In genomic region chr20:20664795-20665194, GRCh38 we compare ENCODE assay signal across 8 cellular contexts. TPM values are rescaled to one million over a fixed set of nuclear protein-coding genes. Genes with fewer than 3 reads are reported as not detected.
DNase-seq lines count a peak whose midpoint lies in the region; ATAC-seq, FAIRE-seq and TF ChIP-seq lines count a peak whose summit lies in the region.

No MANE protein-coding gene starts in this region.

- TF ChIP-seq POLR2A in endothelial cell of umbilical vein (IDR thresholded peaks at IDR 0.05; ENCODE audit: low read depth, low read length) = no peak
- no peak for TF ChIP-seq POLR2A in sigmoid colon (IDR thresholded peaks at IDR 0.05)

- H3K9ac ChIP-seq in endothelial cell of umbilical vein (replicated peaks; ENCODE audit: extremely low read depth, insufficient read depth, low read length) = no peak overlapping the region

- no TSS peak for BruUV-seq in endothelial cell of umbilical vein (replicated peaks; lab: Mats Ljungman, UMichigan)

- H3K27me3 ChIP-seq in endothelial cell of umbilical vein (ENCODE audit: control insufficient read depth in 2 of 2, insufficient read depth in 2 of 2, low read length in 2 of 2) (no peaks in the 10 kb centered on the region), sigmoid colon (no peaks in the 10 kb centered on the region)
- H3K27me3 ChIP-seq in CD8-positive, alpha-beta memory T cell (ENCODE audit: insufficient read depth, low read length, poor library complexity, severe bottlenecking) = no peaks in the 10 kb centered on the region

- DNase-seq in CD14-positive monocyte (ENCODE audit: low spot score) (no peak), HuH-7.5 (ENCODE audit: low spot score) (peak; percentile 20), OCI-M1 (lab: John Stamatoyannopoulos, UW) (peak; percentile 70), endothelial cell of umbilical vein (ENCODE audit: low read depth, low spot score) (peak; percentile 77), sigmoid colon (no peak)
- peak in 2 of 10 donors; percentile 20 to 25 for DNase-seq in naive thymus-derived CD8-positive, alpha-beta T cell
- no peak for DNase-seq in CD8-positive, alpha-beta memory T cell

- H3K4me1 Mint-ChIP-seq in CD14-positive monocyte = peaks cover 47% of the 10 kb centered on the region
- peaks cover 31 to 54% (median 40%) of the 10 kb centered on the region in 4 donors for H3K4me1 Mint-ChIP-seq in naive thymus-derived CD8-positive, alpha-beta T cell
- H3K4me1 Mint-ChIP-seq in CD8-positive, alpha-beta memory T cell = peaks cover 24 to 41% (median 34%) of the 10 kb centered on the region in 3 donors

- H3K9me3 Mint-ChIP-seq in CD14-positive monocyte = no peaks in the 10 kb centered on the region
- H3K9me3 Mint-ChIP-seq in naive thymus-derived CD8-positive, alpha-beta T cell = no peaks in the 10 kb centered on the region
- H3K9me3 Mint-ChIP-seq in CD8-positive, alpha-beta memory T cell = no peaks in the 10 kb centered on the region

- H3K36me3 Mint-ChIP-seq in CD14-positive monocyte = peaks cover 18 to 21% of the 10 kb centered on the region in 2 donors
- peaks cover 0 to 14% (median 0%) of the 10 kb centered on the region in 3 donors for H3K36me3 Mint-ChIP-seq in naive thymus-derived CD8-positive, alpha-beta T cell
- H3K36me3 Mint-ChIP-seq in CD8-positive, alpha-beta memory T cell = peaks cover 0 to 12% (median 4%) of the 10 kb centered on the region in 3 donors

- H3K4me3 ChIP-seq in endothelial cell of umbilical vein (replicated peaks in 1 of 3; ENCODE audit: insufficient read depth in 1 of 3, low read depth in 1 of 3, low read length in 3 of 3) (no peak overlapping the region), sigmoid colon (no peak overlapping the region)
- H3K4me3 ChIP-seq in CD8-positive, alpha-beta memory T cell (ENCODE audit: low read length) = no peak overlapping the region

- peak; percentile 58 for FAIRE-seq in endothelial cell of umbilical vein (lab: Jason Lieb, UNC)

- H3K27ac ChIP-seq in endothelial cell of umbilical vein (ENCODE audit: insufficient read depth, low read depth, low read length) (no peak overlapping the region), sigmoid colon (no peak overlapping the region)
- H3K27ac ChIP-seq in CD8-positive, alpha-beta memory T cell (ENCODE audit: low read depth, low read length) = no peak overlapping the region

- no peak overlapping the region for H3K4me2 ChIP-seq in endothelial cell of umbilical vein (ENCODE audit: insufficient read depth, low read length)

- no peak overlapping the region for H3K4me3 Mint-ChIP-seq in CD14-positive monocyte
- no peak overlapping the region for H3K4me3 Mint-ChIP-seq in naive thymus-derived CD8-positive, alpha-beta T cell
- no peak overlapping the region for H3K4me3 Mint-ChIP-seq in CD8-positive, alpha-beta memory T cell

- POLR2A ChIA-PET in endothelial cell of umbilical vein (lab: Charles Lee) = no interaction called here
- POLR2A ChIA-PET in naive thymus-derived CD8-positive, alpha-beta T cell (lab: Charles Lee) = no interaction called here
- POLR2A ChIA-PET in CD8-positive, alpha-beta memory T cell (lab: Charles Lee) = no interaction called here

- H3K27me3 Mint-ChIP-seq in CD14-positive monocyte (ENCODE audit: low read depth in 3 of 3) = no peaks in the 10 kb centered on the region
- H3K27me3 Mint-ChIP-seq in naive thymus-derived CD8-positive, alpha-beta T cell = no peaks in the 10 kb centered on the region
- H3K27me3 Mint-ChIP-seq in CD8-positive, alpha-beta memory T cell = no peaks in the 10 kb centered on the region

- CTCF ChIA-PET in endothelial cell of umbilical vein (lab: Charles Lee) = interaction anchor here (1.0 to 3.4 kb wide), 5 partner anchors 10 to 172 kb away, joined by 3 to 78 read pairs (median 11); no protein-coding TSS in a partner anchor
- CTCF ChIA-PET in CD8-positive, alpha-beta memory T cell (lab: Charles Lee) = interaction anchor here (1.2 kb wide), 1 partner anchor 160 kb away, joined by 3 read pairs; no protein-coding TSS in a partner anchor

- no peaks in the 10 kb centered on the region for H4K20me1 ChIP-seq in endothelial cell of umbilical vein (replicated peaks; ENCODE audit: control insufficient read depth, extremely low read depth, insufficient read depth, low read length)

- no peaks in the 10 kb centered on the region for H3K9me1 ChIP-seq in endothelial cell of umbilical vein (replicated peaks; ENCODE audit: control insufficient read depth, extremely low read depth, insufficient read depth, low read length)

- H3K4me1 ChIP-seq in endothelial cell of umbilical vein (ENCODE audit: control insufficient read depth, extremely low read depth, insufficient read depth, low read length) (peaks cover 26% of the 10 kb centered on the region), sigmoid colon (no peaks in the 10 kb centered on the region)
- peaks cover 5% of the 10 kb centered on the region for H3K4me1 ChIP-seq in CD8-positive, alpha-beta memory T cell (ENCODE audit: insufficient read depth, low read length)

- peak; percentile 62 for ATAC-seq in GM18909 (IDR thresholded peaks at IDR 0.05; ENCODE audit: poor library complexity, unreplicated experiment)
- peak; percentile 72 to 75 for ATAC-seq in naive thymus-derived CD8-positive, alpha-beta T cell

- intact Hi-C loops in CD14-positive monocyte (cut with micrococcal nuclease) (loop anchor here (1.0 to 5.0 kb wide), 2 partner anchors 158 to 161 kb away; no protein-coding TSS in a partner anchor), endothelial cell of umbilical vein (cut with micrococcal nuclease) (loop anchor here (1.0 to 2.0 kb wide), 6 partner anchors 46 to 196 kb away; no protein-coding TSS in a partner anchor), sigmoid colon (cut with DNase I) (loop anchor here (5.0 kb wide), 1 partner anchor 158 kb away; no protein-coding TSS in a partner anchor)

- dilution Hi-C loops in endothelial cell of umbilical vein (cut with MboI; ENCODE audit: extremely low pct_ligation_motif_present, low sequenced_read_pairs) = no loop called here

- H2AFZ ChIP-seq in endothelial cell of umbilical vein (ENCODE audit: low read depth, low read length) = no peak overlapping the region

- H3K27ac Mint-ChIP-seq in CD14-positive monocyte = no peak overlapping the region
- H3K27ac Mint-ChIP-seq in naive thymus-derived CD8-positive, alpha-beta T cell = peak overlapping the region in 1 of 10 donors; percentile 16
- H3K27ac Mint-ChIP-seq in CD8-positive, alpha-beta memory T cell = peak overlapping the region in 1 of 8 donors; percentile 25

- TF ChIP-seq EP300 in sigmoid colon (IDR thresholded peaks at IDR 0.05) = no peak

- H3K79me2 ChIP-seq in endothelial cell of umbilical vein (ENCODE audit: control insufficient read depth, insufficient read depth, low read length) = no peaks in the 10 kb centered on the region

- no peaks in the 10 kb centered on the region for H3K9me3 ChIP-seq in endothelial cell of umbilical vein (replicated peaks; ENCODE audit: control insufficient read depth, insufficient read depth, low read length)
- no peaks in the 10 kb centered on the region for H3K9me3 ChIP-seq in sigmoid colon
- H3K9me3 ChIP-seq in CD8-positive, alpha-beta memory T cell (ENCODE audit: low read length) = no peaks in the 10 kb centered on the region

- no peaks in the 10 kb centered on the region for H3K36me3 ChIP-seq in endothelial cell of umbilical vein (ENCODE audit: control insufficient read depth in 2 of 2, extremely low read depth in 1 of 2, insufficient read depth in 2 of 2, low read length in 2 of 2)
- H3K36me3 ChIP-seq in sigmoid colon = no peaks in the 10 kb centered on the region
- no peaks in the 10 kb centered on the region for H3K36me3 ChIP-seq in CD8-positive, alpha-beta memory T cell (ENCODE audit: insufficient read depth, low read length)

- TF ChIP-seq CTCF in CD14-positive monocyte (IDR thresholded peaks at IDR 0.05) = peak; percentile 69
- TF ChIP-seq CTCF in endothelial cell of umbilical vein (IDR thresholded peaks at IDR 0.05; ENCODE audit: extremely low read depth in 1 of 2, insufficient read depth in 1 of 2, low read depth in 1 of 2, low read length in 2 of 2) = peak; percentile 52 to 60
- no peak for TF ChIP-seq CTCF in sigmoid colon (IDR thresholded peaks at IDR 0.05)

TF ChIP-seq in endothelial cell of umbilical vein, 7 proteins besides CTCF, POLR2A, EP300 and RAD21:
- TF ChIP-seq GATA2 (IDR thresholded peaks at IDR 0.05; ENCODE audit: insufficient read depth, insufficient read length, low read depth, low read length) (no peak), POLR2AphosphoS5 (IDR thresholded peaks at IDR 0.05; ENCODE audit: insufficient read depth, low read depth, low read length) (no peak), FOS (IDR thresholded peaks at IDR 0.05; ENCODE audit: borderline replicate concordance, insufficient read depth, low read length) (no peak), JUN (IDR thresholded peaks at IDR 0.05; ENCODE audit: borderline replicate concordance, insufficient read depth, insufficient read length, low read depth) (no peak), MAX (IDR thresholded peaks at IDR 0.05; ENCODE audit: insufficient read depth, insufficient read length) (no peak)

RNA-seq across cellular contexts. Expression of gene RALGAPA2, which starts 47.6 kb away (rescaled TPM):
- 1 to 10 TPM; 6.2 to 8.9 TPM for polyA plus RNA-seq in CD14-positive monocyte
- 39.7 and 46.8 TPM in 2 replicates for total RNA-seq in endothelial cell of umbilical vein
- polyA plus RNA-seq in endothelial cell of umbilical vein = 8.1 and 10.0 TPM in 2 replicates
- 9.7 and 9.9 TPM in 2 replicates for polyA plus RNA-seq in endothelial cell of umbilical vein (2011; cell fraction: cytosol; rRNA removed)
- polyA plus RNA-seq in endothelial cell of umbilical vein (2011; cell fraction: nucleus; rRNA removed) = 34.7 and 38.6 TPM in 2 replicates
- 14.3 and 14.9 TPM in 2 replicates for polyA plus RNA-seq in endothelial cell of umbilical vein (2012)
- 45.8 and 48.3 TPM in 2 replicates for polyA minus RNA-seq in endothelial cell of umbilical vein
- polyA minus RNA-seq in endothelial cell of umbilical vein (2011; cell fraction: cytosol; rRNA and poly(A)+ RNA removed) = 3.3 TPM
- 92.9 and 113 TPM in 2 replicates for polyA minus RNA-seq in endothelial cell of umbilical vein (2011; cell fraction: nucleus; rRNA and poly(A)+ RNA removed)
- 10 to 100 TPM; 28.2 to 32.0 TPM for total RNA-seq in naive thymus-derived CD8-positive, alpha-beta T cell
- 1 to 10 TPM; 4.5 to 6.8 (median 5.8) TPM for polyA plus RNA-seq in naive thymus-derived CD8-positive, alpha-beta T cell
- 10 to 100 TPM; 17.7 to 19.9 (median 18.8) TPM for total RNA-seq in sigmoid colon
- polyA plus RNA-seq in sigmoid colon = 10 to 100 TPM in 2 of 3 donors, 1 to 10 TPM in 1; 8.4 to 23.2 (median 12.3) TPM
- total RNA-seq in CD8-positive, alpha-beta memory T cell = 10 to 100 TPM; 13.4 to 14.5 TPM
- 7.4 TPM for polyA plus RNA-seq in CD8-positive, alpha-beta memory T cell

Comparison
In these comparisons a context has a peak if more than half of its experiments do, and no peak if none do; other contexts are left out.
1. DNase-seq: peak in HuH-7.5 (single experiment), OCI-M1 (single experiment) and endothelial cell of umbilical vein (single experiment); none in CD14-positive monocyte (single experiment), sigmoid colon (single experiment) and CD8-positive, alpha-beta memory T cell (0 of 5).
2. CTCF ChIP-seq: peak in CD14-positive monocyte (single experiment) and endothelial cell of umbilical vein (2 of 2); none in sigmoid colon (0 of 4).